Comparison of ENCODE assay signal across 2 cellular contexts in genomic region chr1:244445320-244446181, GRCh38.
TF ChIP-seq lines count a peak whose summit lies in the region.

No MANE protein-coding gene starts in this region.

TF ChIP-seq in A549, 52 proteins besides CTCF, POLR2A, EP300 and RAD21 (continued from another document):
- TF ChIP-seq ELK1 (IDR thresholded peaks at IDR 0.05; ENCODE audit: low read depth, low read length) (no peak), CHD2 (IDR thresholded peaks at IDR 0.05; ENCODE audit: low read length, partially characterized antibody) (no peak), REST (IDR thresholded peaks at IDR 0.05) (no peak), CEBPB (IDR thresholded peaks at IDR 0.05) (no peak), ESRRA (IDR thresholded peaks at IDR 0.05; ENCODE audit: borderline replicate concordance, low read length) (no peak), JUNB (IDR thresholded peaks at IDR 0.05) (no peak)
TF ChIP-seq in A549: peak in this region for 0.

TF ChIP-seq in HEK293, 187 proteins besides CTCF, POLR2A, EP300 and RAD21 (continued from another document):
- no peak for TF ChIP-seq PRDM6 (tag by site-specific recombination; IDR thresholded peaks at IDR 0.05)
